In genomic region chr17:57995076-57995956, GRCh38 we compare ENCODE assay signal across 1 cellular context.
TF ChIP-seq lines count a peak whose summit lies in the region.

No MANE protein-coding gene starts in this region.

TF ChIP-seq in HepG2, 621 proteins besides CTCF, POLR2A, EP300 and RAD21 (continued from another document and continues in another):
- TF ChIP-seq LBX2 (CRISPR knock-in tag; IDR thresholded peaks at IDR 0.05; ENCODE audit: borderline replicate concordance) = no peak
- peak; percentile 5; the same call in 1 of the 2 replicates for TF ChIP-seq ZNF652 (CRISPR knock-in tag; IDR thresholded peaks at IDR 0.05; ENCODE audit: borderline replicate concordance, low read depth)
- 0 out of 2 replicates have a peak, but pooled peaks have one; percentile 29 for TF ChIP-seq ZNF772 (CRISPR knock-in tag; IDR thresholded peaks at IDR 0.05)
- peak; percentile 54; the same call in 1 of the 2 replicates for TF ChIP-seq IKZF5 (CRISPR knock-in tag; IDR thresholded peaks at IDR 0.05)
- TF ChIP-seq ZNF773 (CRISPR knock-in tag; IDR thresholded peaks at IDR 0.05; ENCODE audit: borderline replicate concordance) = no peak
- no peak for TF ChIP-seq DDIT3 (CRISPR knock-in tag; IDR thresholded peaks at IDR 0.05)
- TF ChIP-seq RFX3 (CRISPR knock-in tag; IDR thresholded peaks at IDR 0.05) = no peak
- TF ChIP-seq MLX (CRISPR knock-in tag; IDR thresholded peaks at IDR 0.05) = 0 out of 2 replicates have a peak, but pooled peaks have one; percentile 25
- TF ChIP-seq GMEB2 (CRISPR knock-in tag; IDR thresholded peaks at IDR 0.05; ENCODE audit: low read depth) = no peak
- TF ChIP-seq SMYD3 (CRISPR knock-in tag; IDR thresholded peaks at IDR 0.05) = peak; percentile 66; the same call in 1 of the 2 replicates
- TF ChIP-seq ZNF713 (CRISPR knock-in tag; IDR thresholded peaks at IDR 0.05) = no peak
- TF ChIP-seq KMT2B (CRISPR knock-in tag; IDR thresholded peaks at IDR 0.05) = 0 out of 2 replicates have a peak, but pooled peaks have one; percentile 32
- 0 out of 2 replicates have a peak, but pooled peaks have one; percentile 39 for TF ChIP-seq MXD3 (CRISPR knock-in tag; IDR thresholded peaks at IDR 0.05)
- TF ChIP-seq HNF4G (IDR thresholded peaks at IDR 0.05; ENCODE audit: borderline replicate concordance, low read depth, low read length) = no peak
- no peak for TF ChIP-seq HNF4G (CRISPR knock-in tag; IDR thresholded peaks at IDR 0.05; ENCODE audit: borderline replicate concordance, low read depth)
- TF ChIP-seq ZNF549 (CRISPR knock-in tag; IDR thresholded peaks at IDR 0.05) = no peak
- no peak for TF ChIP-seq SALL2 (CRISPR knock-in tag; IDR thresholded peaks at IDR 0.05)
- peak; percentile 29; the same call in 1 of the 2 replicates for TF ChIP-seq PPARG (CRISPR knock-in tag; conservative IDR thresholded peaks at IDR 0.05)
- no peak for TF ChIP-seq DR1 (CRISPR knock-in tag; IDR thresholded peaks at IDR 0.05)
- TF ChIP-seq JUND (CRISPR knock-in tag; IDR thresholded peaks at IDR 0.05) = no peak
- no peak for TF ChIP-seq AKAP8 (CRISPR knock-in tag; IDR thresholded peaks at IDR 0.05)
- peak; percentile 43; the same call in 1 of the 2 replicates for TF ChIP-seq CCDC6 (CRISPR knock-in tag; IDR thresholded peaks at IDR 0.05)
- no peak for TF ChIP-seq NFE2L1 (CRISPR knock-in tag; IDR thresholded peaks at IDR 0.05; ENCODE audit: borderline replicate concordance)
- no peak for TF ChIP-seq ZNF296 (CRISPR knock-in tag; conservative IDR thresholded peaks at IDR 0.05)
- TF ChIP-seq ZNF264 (CRISPR knock-in tag; IDR thresholded peaks at IDR 0.05) = no peak
- TF ChIP-seq MIER2 (CRISPR knock-in tag; IDR thresholded peaks at IDR 0.05) = 0 out of 2 replicates have a peak, but pooled peaks have one; percentile 37
- TF ChIP-seq ZNF605 (CRISPR knock-in tag; IDR thresholded peaks at IDR 0.05) = no peak
- no peak for TF ChIP-seq ZNF362 (CRISPR knock-in tag; IDR thresholded peaks at IDR 0.05; ENCODE audit: borderline replicate concordance)
- peak; percentile 67 for TF ChIP-seq SALL1 (CRISPR knock-in tag; IDR thresholded peaks at IDR 0.05)
- TF ChIP-seq ZSCAN31 (CRISPR knock-in tag; IDR thresholded peaks at IDR 0.05; ENCODE audit: low read depth) = 0 out of 2 replicates have a peak, but pooled peaks have one; percentile 38
- no peak for TF ChIP-seq NONO (IDR thresholded peaks at IDR 0.05)
- TF ChIP-seq NONO (CRISPR knock-in tag; conservative IDR thresholded peaks at IDR 0.05) = peak; percentile 59; the same call in 1 of the 2 replicates
- TF ChIP-seq MAFK (conservative IDR thresholded peaks at IDR 0.05 in 1 of 2, IDR thresholded peaks at IDR 0.05 in 1 of 2; ENCODE audit: low read length in 2 of 2) = no peak
- no peak for TF ChIP-seq NR2F6 (IDR thresholded peaks at IDR 0.05)
- TF ChIP-seq NR2F6 (CRISPR knock-in tag; IDR thresholded peaks at IDR 0.05) = 0 out of 2 replicates have a peak, but pooled peaks have one; percentile 17
- peak; percentile 68; the same call in 1 of the 2 replicates for TF ChIP-seq ZNF354B (CRISPR knock-in tag; IDR thresholded peaks at IDR 0.05)
- peak; percentile 62; the same call in 1 of the 2 replicates for TF ChIP-seq REPIN1 (CRISPR knock-in tag; IDR thresholded peaks at IDR 0.05; ENCODE audit: borderline replicate concordance, low read depth)
- TF ChIP-seq SMARCC2 (IDR thresholded peaks at IDR 0.05) = no peak
- TF ChIP-seq LRRFIP1 (CRISPR knock-in tag; conservative IDR thresholded peaks at IDR 0.05) = no peak
- TF ChIP-seq RAD51 (IDR thresholded peaks at IDR 0.05; ENCODE audit: borderline replicate concordance) = no peak
- peak; percentile 36; the same call in 1 of the 2 replicates for TF ChIP-seq ZBED4 (CRISPR knock-in tag; IDR thresholded peaks at IDR 0.05; ENCODE audit: borderline replicate concordance)
- TF ChIP-seq ELF3 (CRISPR knock-in tag; IDR thresholded peaks at IDR 0.05) = peak; percentile 27; the same call in 1 of the 2 replicates
- TF ChIP-seq POLR2AphosphoS2 (IDR thresholded peaks at IDR 0.05; ENCODE audit: low read depth, low read length) = peak; percentile 71; the same call in 1 of the 2 replicates
- TF ChIP-seq NFIC (IDR thresholded peaks at IDR 0.05; ENCODE audit: low read length) = peak; percentile 9; the same call in 1 of the 2 replicates
- TF ChIP-seq KDM4B (CRISPR knock-in tag; IDR thresholded peaks at IDR 0.05) = 0 out of 2 replicates have a peak, but pooled peaks have one; percentile 60
- no peak for TF ChIP-seq ZNF337 (CRISPR knock-in tag; IDR thresholded peaks at IDR 0.05; ENCODE audit: borderline replicate concordance, low read depth)
- TF ChIP-seq FUBP1 (CRISPR knock-in tag; IDR thresholded peaks at IDR 0.05; ENCODE audit: borderline replicate concordance) = no peak
- TF ChIP-seq YY1 (IDR thresholded peaks at IDR 0.05; ENCODE audit: insufficient read depth, insufficient replicate concordance, low read depth, low read length) = peak; percentile 12
- peak; percentile 43; the same call in 1 of the 2 replicates for TF ChIP-seq FOXA3 (CRISPR knock-in tag; IDR thresholded peaks at IDR 0.05)
- TF ChIP-seq NR3C1 (CRISPR knock-in tag; IDR thresholded peaks at IDR 0.05) = no peak
- 0 out of 2 replicates have a peak, but pooled peaks have one; percentile 59 for TF ChIP-seq PITX1 (CRISPR knock-in tag; IDR thresholded peaks at IDR 0.05)
- TF ChIP-seq CCAR2 (optimal IDR thresholded peaks at IDR 0.05; ENCODE audit: low read depth, low read length) = no peak
- TF ChIP-seq ZNF180 (CRISPR knock-in tag; IDR thresholded peaks at IDR 0.05; ENCODE audit: borderline replicate concordance, low read depth) = no peak
- TF ChIP-seq SSRP1 (CRISPR knock-in tag; IDR thresholded peaks at IDR 0.05) = no peak
